Comparison of ENCODE assay signal across 2 cellular contexts in the genomic region with DNA sequence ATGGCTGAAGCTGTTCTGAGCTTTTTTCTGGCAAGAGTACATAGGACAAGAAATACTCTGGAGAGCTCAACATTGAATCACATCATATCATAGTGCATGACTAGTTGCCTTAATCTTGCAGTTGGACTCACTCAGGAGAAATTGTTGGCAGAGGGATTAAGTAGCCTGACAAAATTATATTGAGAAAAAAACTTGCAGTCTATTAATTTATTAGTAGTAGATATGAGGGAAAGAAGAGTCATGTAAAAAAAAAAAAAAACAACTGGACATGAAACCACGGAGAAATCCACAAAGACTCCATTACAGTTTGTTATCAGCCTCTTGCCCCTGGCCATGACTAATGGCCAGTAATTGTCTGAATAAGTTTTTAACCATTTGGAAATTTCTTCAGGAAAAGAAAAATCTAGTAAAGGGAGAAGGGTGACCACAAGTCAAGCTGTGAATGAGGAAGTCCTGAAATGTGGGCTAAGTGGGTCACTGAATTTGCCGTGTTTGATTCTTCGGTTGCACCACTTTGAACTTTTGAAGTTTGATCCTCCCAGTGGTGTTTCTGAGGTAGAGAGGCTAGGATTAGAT.
TF ChIP-seq lines count a peak whose summit lies in the region.

No MANE protein-coding gene starts in this region.

TF ChIP-seq in liver, 16 proteins besides CTCF, POLR2A, EP300 and RAD21:
- peak; percentile 23 for TF ChIP-seq SP1 (IDR thresholded peaks at IDR 0.05)
- TF ChIP-seq YY1 (IDR thresholded peaks at IDR 0.05), result no peak
- peak; percentile 63 to 74 for TF ChIP-seq HNF4A (conservative IDR thresholded peaks at IDR 0.05)
- peak in 1 of 2 donors; percentile 9 for TF ChIP-seq RXRA (IDR thresholded peaks at IDR 0.05)
- TF ChIP-seq, protein P1, sequence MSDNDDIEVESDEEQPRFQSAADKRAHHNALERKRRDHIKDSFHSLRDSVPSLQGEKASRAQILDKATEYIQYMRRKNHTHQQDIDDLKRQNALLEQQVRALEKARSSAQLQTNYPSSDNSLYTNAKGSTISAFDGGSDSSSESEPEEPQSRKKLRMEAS (IDR thresholded peaks at IDR 0.05), result no peak
- no peak for TF ChIP-seq HNF4G (IDR thresholded peaks at IDR 0.05)

TF ChIP-seq in HepG2, 621 proteins besides CTCF, POLR2A, EP300 and RAD21:
- no peak for TF ChIP-seq ESRRA (CRISPR knock-in tag; IDR thresholded peaks at IDR 0.05; ENCODE audit: low read depth)
TF ChIP-seq in HepG2: peak in this region for 0.
